ENCODE assay signal across 1 cellular context in the genomic region with DNA sequence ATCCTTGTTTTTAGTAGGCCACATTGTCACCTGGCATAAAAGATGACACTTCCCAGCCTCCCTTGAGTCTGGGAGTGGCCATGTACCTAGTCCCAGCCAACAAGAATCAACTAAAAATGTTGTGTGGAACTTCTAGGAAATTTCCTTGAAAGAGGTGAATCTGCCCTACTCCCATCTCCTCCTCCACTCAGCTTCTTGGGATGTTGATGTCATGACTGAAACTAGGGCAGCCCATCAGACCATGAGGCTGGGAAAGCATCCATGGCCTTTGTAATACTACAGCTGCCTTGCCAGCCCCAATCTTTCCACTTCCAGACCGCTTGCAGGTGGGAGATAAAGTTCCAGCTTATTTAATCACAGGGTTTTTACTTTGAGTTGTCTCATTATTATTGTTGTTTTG.
TF ChIP-seq lines count a peak whose summit lies in the region.

No MANE protein-coding gene starts in this region.

TF ChIP-seq in WTC11, 78 proteins besides CTCF, POLR2A, EP300 and RAD21:
- TF ChIP-seq, protein P1, sequence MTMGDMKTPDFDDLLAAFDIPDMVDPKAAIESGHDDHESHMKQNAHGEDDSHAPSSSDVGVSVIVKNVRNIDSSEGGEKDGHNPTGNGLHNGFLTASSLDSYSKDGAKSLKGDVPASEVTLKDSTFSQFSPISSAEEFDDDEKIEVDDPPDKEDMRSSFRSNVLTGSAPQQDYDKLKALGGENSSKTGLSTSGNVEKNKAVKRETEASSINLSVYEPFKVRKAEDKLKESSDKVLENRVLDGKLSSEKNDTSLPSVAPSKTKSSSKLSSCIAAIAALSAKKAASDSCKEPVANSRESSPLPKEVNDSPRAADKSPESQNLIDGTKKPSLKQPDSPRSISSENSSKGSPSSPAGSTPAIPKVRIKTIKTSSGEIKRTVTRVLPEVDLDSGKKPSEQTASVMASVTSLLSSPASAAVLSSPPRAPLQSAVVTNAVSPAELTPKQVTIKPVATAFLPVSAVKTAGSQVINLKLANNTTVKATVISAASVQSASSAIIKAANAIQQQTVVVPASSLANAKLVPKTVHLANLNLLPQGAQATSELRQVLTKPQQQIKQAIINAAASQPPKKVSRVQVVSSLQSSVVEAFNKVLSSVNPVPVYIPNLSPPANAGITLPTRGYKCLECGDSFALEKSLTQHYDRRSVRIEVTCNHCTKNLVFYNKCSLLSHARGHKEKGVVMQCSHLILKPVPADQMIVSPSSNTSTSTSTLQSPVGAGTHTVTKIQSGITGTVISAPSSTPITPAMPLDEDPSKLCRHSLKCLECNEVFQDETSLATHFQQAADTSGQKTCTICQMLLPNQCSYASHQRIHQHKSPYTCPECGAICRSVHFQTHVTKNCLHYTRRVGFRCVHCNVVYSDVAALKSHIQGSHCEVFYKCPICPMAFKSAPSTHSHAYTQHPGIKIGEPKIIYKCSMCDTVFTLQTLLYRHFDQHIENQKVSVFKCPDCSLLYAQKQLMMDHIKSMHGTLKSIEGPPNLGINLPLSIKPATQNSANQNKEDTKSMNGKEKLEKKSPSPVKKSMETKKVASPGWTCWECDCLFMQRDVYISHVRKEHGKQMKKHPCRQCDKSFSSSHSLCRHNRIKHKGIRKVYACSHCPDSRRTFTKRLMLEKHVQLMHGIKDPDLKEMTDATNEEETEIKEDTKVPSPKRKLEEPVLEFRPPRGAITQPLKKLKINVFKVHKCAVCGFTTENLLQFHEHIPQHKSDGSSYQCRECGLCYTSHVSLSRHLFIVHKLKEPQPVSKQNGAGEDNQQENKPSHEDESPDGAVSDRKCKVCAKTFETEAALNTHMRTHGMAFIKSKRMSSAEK (CRISPR knock-in tag; IDR thresholded peaks at IDR 0.05; ENCODE audit: borderline replicate concordance): no peak
- no peak for TF ChIP-seq ELF4 (CRISPR knock-in tag; IDR thresholded peaks at IDR 0.05; ENCODE audit: low read depth)
- TF ChIP-seq ZNF232 (CRISPR knock-in tag; IDR thresholded peaks at IDR 0.05): no peak
- TF ChIP-seq KAT7 (CRISPR knock-in tag; IDR thresholded peaks at IDR 0.05; ENCODE audit: borderline replicate concordance): no peak
- TF ChIP-seq JAZF1 (CRISPR knock-in tag; IDR thresholded peaks at IDR 0.05): no peak
- no peak for TF ChIP-seq IRF2 (CRISPR knock-in tag; IDR thresholded peaks at IDR 0.05; ENCODE audit: borderline replicate concordance, low read depth)
- TF ChIP-seq RELA (CRISPR knock-in tag; IDR thresholded peaks at IDR 0.05; ENCODE audit: borderline replicate concordance): no peak
- TF ChIP-seq, protein P2, sequence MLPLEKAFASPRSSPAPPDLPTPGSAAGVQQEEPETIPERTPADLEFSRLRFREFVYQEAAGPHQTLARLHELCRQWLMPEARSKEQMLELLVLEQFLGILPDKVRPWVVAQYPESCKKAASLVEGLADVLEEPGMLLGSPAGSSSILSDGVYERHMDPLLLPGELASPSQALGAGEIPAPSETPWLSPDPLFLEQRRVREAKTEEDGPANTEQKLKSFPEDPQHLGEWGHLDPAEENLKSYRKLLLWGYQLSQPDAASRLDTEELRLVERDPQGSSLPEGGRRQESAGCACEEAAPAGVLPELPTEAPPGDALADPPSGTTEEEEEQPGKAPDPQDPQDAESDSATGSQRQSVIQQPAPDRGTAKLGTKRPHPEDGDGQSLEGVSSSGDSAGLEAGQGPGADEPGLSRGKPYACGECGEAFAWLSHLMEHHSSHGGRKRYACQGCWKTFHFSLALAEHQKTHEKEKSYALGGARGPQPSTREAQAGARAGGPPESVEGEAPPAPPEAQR (CRISPR knock-in tag; IDR thresholded peaks at IDR 0.05): no peak
- TF ChIP-seq TEAD4 (CRISPR knock-in tag; IDR thresholded peaks at IDR 0.05): no peak
- TF ChIP-seq, protein P3, sequence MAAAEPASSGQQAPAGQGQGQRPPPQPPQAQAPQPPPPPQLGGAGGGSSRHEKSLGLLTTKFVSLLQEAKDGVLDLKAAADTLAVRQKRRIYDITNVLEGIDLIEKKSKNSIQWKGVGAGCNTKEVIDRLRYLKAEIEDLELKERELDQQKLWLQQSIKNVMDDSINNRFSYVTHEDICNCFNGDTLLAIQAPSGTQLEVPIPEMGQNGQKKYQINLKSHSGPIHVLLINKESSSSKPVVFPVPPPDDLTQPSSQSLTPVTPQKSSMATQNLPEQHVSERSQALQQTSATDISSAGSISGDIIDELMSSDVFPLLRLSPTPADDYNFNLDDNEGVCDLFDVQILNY (CRISPR knock-in tag; IDR thresholded peaks at IDR 0.05): no peak
- TF ChIP-seq, protein P4, sequence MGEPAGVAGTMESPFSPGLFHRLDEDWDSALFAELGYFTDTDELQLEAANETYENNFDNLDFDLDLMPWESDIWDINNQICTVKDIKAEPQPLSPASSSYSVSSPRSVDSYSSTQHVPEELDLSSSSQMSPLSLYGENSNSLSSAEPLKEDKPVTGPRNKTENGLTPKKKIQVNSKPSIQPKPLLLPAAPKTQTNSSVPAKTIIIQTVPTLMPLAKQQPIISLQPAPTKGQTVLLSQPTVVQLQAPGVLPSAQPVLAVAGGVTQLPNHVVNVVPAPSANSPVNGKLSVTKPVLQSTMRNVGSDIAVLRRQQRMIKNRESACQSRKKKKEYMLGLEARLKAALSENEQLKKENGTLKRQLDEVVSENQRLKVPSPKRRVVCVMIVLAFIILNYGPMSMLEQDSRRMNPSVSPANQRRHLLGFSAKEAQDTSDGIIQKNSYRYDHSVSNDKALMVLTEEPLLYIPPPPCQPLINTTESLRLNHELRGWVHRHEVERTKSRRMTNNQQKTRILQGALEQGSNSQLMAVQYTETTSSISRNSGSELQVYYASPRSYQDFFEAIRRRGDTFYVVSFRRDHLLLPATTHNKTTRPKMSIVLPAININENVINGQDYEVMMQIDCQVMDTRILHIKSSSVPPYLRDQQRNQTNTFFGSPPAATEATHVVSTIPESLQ (CRISPR knock-in tag; IDR thresholded peaks at IDR 0.05): no peak
- no peak for TF ChIP-seq OVOL2 (CRISPR knock-in tag; IDR thresholded peaks at IDR 0.05; ENCODE audit: borderline replicate concordance)
- TF ChIP-seq, protein P5, sequence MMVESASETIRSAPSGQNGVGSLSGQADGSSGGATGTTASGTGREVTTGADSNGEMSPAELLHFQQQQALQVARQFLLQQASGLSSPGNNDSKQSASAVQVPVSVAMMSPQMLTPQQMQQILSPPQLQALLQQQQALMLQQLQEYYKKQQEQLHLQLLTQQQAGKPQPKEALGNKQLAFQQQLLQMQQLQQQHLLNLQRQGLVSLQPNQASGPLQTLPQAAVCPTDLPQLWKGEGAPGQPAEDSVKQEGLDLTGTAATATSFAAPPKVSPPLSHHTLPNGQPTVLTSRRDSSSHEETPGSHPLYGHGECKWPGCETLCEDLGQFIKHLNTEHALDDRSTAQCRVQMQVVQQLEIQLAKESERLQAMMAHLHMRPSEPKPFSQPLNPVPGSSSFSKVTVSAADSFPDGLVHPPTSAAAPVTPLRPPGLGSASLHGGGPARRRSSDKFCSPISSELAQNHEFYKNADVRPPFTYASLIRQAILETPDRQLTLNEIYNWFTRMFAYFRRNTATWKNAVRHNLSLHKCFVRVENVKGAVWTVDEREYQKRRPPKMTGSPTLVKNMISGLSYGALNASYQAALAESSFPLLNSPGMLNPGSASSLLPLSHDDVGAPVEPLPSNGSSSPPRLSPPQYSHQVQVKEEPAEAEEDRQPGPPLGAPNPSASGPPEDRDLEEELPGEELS (CRISPR knock-in tag; IDR thresholded peaks at IDR 0.05): no peak
- no peak for TF ChIP-seq FOXJ3 (CRISPR knock-in tag; IDR thresholded peaks at IDR 0.05; ENCODE audit: borderline replicate concordance)
- TF ChIP-seq ZNF671 (CRISPR knock-in tag; IDR thresholded peaks at IDR 0.05): no peak
- TF ChIP-seq EMX1 (CRISPR knock-in tag; IDR thresholded peaks at IDR 0.05): no peak
- no peak for TF ChIP-seq TEAD1 (CRISPR knock-in tag; IDR thresholded peaks at IDR 0.05)
- no peak for TF ChIP-seq ZNF219 (CRISPR knock-in tag; IDR thresholded peaks at IDR 0.05; ENCODE audit: borderline replicate concordance)
- TF ChIP-seq PRRX2 (CRISPR knock-in tag; IDR thresholded peaks at IDR 0.05): no peak
TF ChIP-seq in WTC11: peak in this region for 0.
